In the genomic region with DNA sequence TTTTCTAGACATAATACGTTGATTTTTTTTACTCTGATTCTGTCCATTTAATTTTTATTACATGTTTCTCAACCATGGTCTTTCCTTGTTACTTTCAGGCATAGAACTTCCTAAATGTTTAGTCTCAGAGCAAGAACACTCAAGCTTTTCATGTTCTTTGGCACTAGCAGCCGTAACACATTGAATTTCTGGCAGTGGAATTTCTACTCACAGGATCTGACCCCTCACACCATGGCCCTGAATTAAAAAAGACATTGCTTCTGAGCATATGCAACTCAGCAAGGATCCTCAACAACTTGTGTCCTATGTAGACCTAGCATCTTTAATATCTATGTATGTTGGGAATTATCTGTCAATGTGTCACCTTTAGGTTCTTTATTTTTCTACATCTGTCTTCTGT, we compare ENCODE assay signal across 20 cellular contexts. TPM values are rescaled to one million over a fixed set of nuclear protein-coding genes. Genes with fewer than 3 reads are reported as not detected.
DNase-seq lines count a peak whose midpoint lies in the region; ATAC-seq, FAIRE-seq and TF ChIP-seq lines count a peak whose summit lies in the region.
"Had no signal": no experiment of that assay in that cellular context is flagged by ENCODE, and none has a peak within 500 bp of the region (broad histone marks: within the 10 kb centered on the region; RNA-seq: fewer than 3 reads in every experiment).

No MANE protein-coding gene starts in this region.

- TF ChIP-seq POLR2A in transverse colon (IDR thresholded peaks at IDR 0.05), result no peak

- peaks cover 34% of the 10 kb centered on the region for H3K4me1 Mint-ChIP-seq in astrocyte (ENCODE audit: low read depth, unreplicated experiment)

- H3K4me2 ChIP-seq in astrocyte (ENCODE audit: low read length), result no peak overlapping the region
- H3K4me2 ChIP-seq in parathyroid adenoma (ENCODE audit: low read length), result no peak overlapping the region

- no peaks in the 10 kb centered on the region for H3K36me3 ChIP-seq in astrocyte (ENCODE audit: insufficient read depth, low read length)
- H3K36me3 ChIP-seq in parathyroid adenoma (ENCODE audit: control insufficient read depth, insufficient read depth, low read length), result no peaks in the 10 kb centered on the region
- no peaks in the 10 kb centered on the region for H3K36me3 ChIP-seq in transverse colon
- H3K36me3 ChIP-seq: esophagus squamous epithelium had no signal

- H3K27ac Mint-ChIP-seq in astrocyte (ENCODE audit: unreplicated experiment), result peak overlapping the region; percentile 2
- H3K27ac Mint-ChIP-seq: naive thymus-derived CD4-positive, alpha-beta T cell had no signal

- in situ Hi-C loops in transverse colon (cut with MboI; ENCODE audit: low pct_ligation_motif_present in 1 of 4, low pct_unique_long_range_greater_than_20kb in 1 of 4, low sequenced_read_pairs in 3 of 4), result loop anchor here in 1 of 4 donors (10.0 kb wide), 1 partner anchor 519 kb away; no protein-coding TSS in a partner anchor

- no peak overlapping the region for H3K4me3 Mint-ChIP-seq in astrocyte (ENCODE audit: unreplicated experiment)
- H3K4me3 Mint-ChIP-seq: naive thymus-derived CD4-positive, alpha-beta T cell had no signal

- no peaks in the 10 kb centered on the region for H3K27me3 ChIP-seq in astrocyte (ENCODE audit: insufficient read depth, low read length)
- no peaks in the 10 kb centered on the region for H3K27me3 ChIP-seq in parathyroid adenoma (ENCODE audit: control insufficient read depth, insufficient read depth, low read length)
- H3K27me3 ChIP-seq in transverse colon, result no peaks in the 10 kb centered on the region
- H3K27me3 ChIP-seq: esophagus squamous epithelium had no signal

- H3K79me2 ChIP-seq in astrocyte (ENCODE audit: insufficient read depth, low read length) (no peaks in the 10 kb centered on the region), parathyroid adenoma (peaks cover 11% of the 10 kb centered on the region)

- H3K36me3 Mint-ChIP-seq in astrocyte (ENCODE audit: low read depth, unreplicated experiment), result no peaks in the 10 kb centered on the region

- H3K9ac ChIP-seq in astrocyte (ENCODE audit: low read length), result no peak overlapping the region
- no peak overlapping the region for H3K9ac ChIP-seq in parathyroid adenoma

- intact Hi-C loops in Right ventricle myocardium superior (cut with DNase I) (no loop called here), transverse colon (cut with DNase I; ENCODE audit: low total_unique reads) (no loop called here)

- ATAC-seq in Right ventricle myocardium superior (ENCODE audit: poor library complexity) (peak; percentile 56), GM21737 (IDR thresholded peaks at IDR 0.05; ENCODE audit: unreplicated experiment) (no peak)
- ATAC-seq: naive thymus-derived CD4-positive, alpha-beta T cell had no signal

- FAIRE-seq in astrocyte (lab: Jason Lieb, UNC), result no peak

- H3K4me3 ChIP-seq in astrocyte (ENCODE audit: insufficient read depth, low read depth, low read length), result no peak overlapping the region
- H3K4me3 ChIP-seq in parathyroid adenoma (ENCODE audit: low read depth, low read length), result no peak overlapping the region
- no peak overlapping the region for H3K4me3 ChIP-seq in transverse colon
- H3K4me3 ChIP-seq: esophagus squamous epithelium, lung had no signal

- DNase-seq in astrocyte (ENCODE audit: low read depth), result peak; percentile 12
- no peak for DNase-seq in Right ventricle myocardium superior
- no peak for DNase-seq in transverse colon
- no peak for DNase-seq in SK-N-DZ (ENCODE audit: low spot score)
- no peak for DNase-seq in stimulated activated CD4-positive, alpha-beta T cell treated with anti-CD3 and anti-CD28 coated beads, Interleukin-1b, Interleukin-23, amount 100 ng/mL, for 48 hours
- DNase-seq: activated effector memory CD4-positive, alpha-beta T cell treated with anti-CD3 and anti-CD28 coated beads, Interleukin-2, amount 50 U/mL, for 16 hours; AML-193; central memory CD4-positive, alpha-beta T cell; effector memory CD4-positive, alpha-beta T cell; esophagus squamous epithelium; naive thymus-derived CD4-positive, alpha-beta T cell; NCI-H1417 treated with DMSO at 0.1 percent for 48 hours; NCI-H69; SHP77; stimulated activated CD4-positive, alpha-beta T cell treated with anti-CD3 and anti-CD28 coated beads, Interleukin-12 subunit alpha, Interleukin-12 subunit beta, amount 100 ng/mL, for 4 hours; T-helper 1 cell; trophoblast cell had no signal

- H3K9me3 ChIP-seq in astrocyte (ENCODE audit: insufficient read depth, low read depth, low read length), result no peaks in the 10 kb centered on the region
- no peaks in the 10 kb centered on the region for H3K9me3 ChIP-seq in parathyroid adenoma (ENCODE audit: control insufficient read depth, low read length)
- H3K9me3 ChIP-seq in transverse colon, result no peaks in the 10 kb centered on the region
- H3K9me3 ChIP-seq: esophagus squamous epithelium had no signal

- no peak for TF ChIP-seq EP300 in transverse colon (IDR thresholded peaks at IDR 0.05; ENCODE audit: low read depth)

- TF ChIP-seq CTCF in astrocyte (IDR thresholded peaks at IDR 0.05; ENCODE audit: insufficient read depth, low read depth, low read length), result no peak
- TF ChIP-seq CTCF in parathyroid adenoma (IDR thresholded peaks at IDR 0.05), result no peak
- TF ChIP-seq CTCF in transverse colon (IDR thresholded peaks at IDR 0.05), result no peak

- no peaks in the 10 kb centered on the region for H3K27me3 Mint-ChIP-seq in astrocyte (ENCODE audit: low read depth, unreplicated experiment)
- H3K27me3 Mint-ChIP-seq: naive thymus-derived CD4-positive, alpha-beta T cell had no signal

- no peaks in the 10 kb centered on the region for H3K9me3 Mint-ChIP-seq in astrocyte (ENCODE audit: unreplicated experiment)

- 63 to 77% methylated on average over 2 of the region's 2 CpGs for WGBS in transverse colon (ENCODE audit: low coverage in 1 of 2), 2 donors

- H2AFZ ChIP-seq in astrocyte (ENCODE audit: low read depth, low read length) (no peak overlapping the region), parathyroid adenoma (no peak overlapping the region)

- H3K27ac ChIP-seq in astrocyte (ENCODE audit: low read depth, low read length) (no peak overlapping the region), parathyroid adenoma (peak overlapping the region; percentile 27), transverse colon (peak overlapping the region in 3 of 4 donors; percentile 4 to 39 (median 32))
- H3K27ac ChIP-seq: esophagus squamous epithelium had no signal

- H4K20me1 ChIP-seq in astrocyte (ENCODE audit: insufficient read depth, low read length), result no peaks in the 10 kb centered on the region

- H3K4me1 ChIP-seq in astrocyte (ENCODE audit: insufficient read depth, low read length) (peaks cover 22% of the 10 kb centered on the region), parathyroid adenoma (peaks cover 16% of the 10 kb centered on the region), transverse colon (peaks cover 0 to 36% (median 10%) of the 10 kb centered on the region in 4 donors)

RNA-seq across cellular contexts. Expression of gene RPA3, which starts 23.0 kb away (rescaled TPM):
- total RNA-seq in astrocyte, result 14.6 and 17.7 TPM in 2 replicates
- total RNA-seq in Right ventricle myocardium superior, result 22.9 TPM
- 10 to 100 TPM in 2 of 4 donors, 1 to 10 TPM in 2; 1.4 to 24.6 (median 7.6) TPM for total RNA-seq in transverse colon
- 119 and 137 TPM in 2 replicates for polyA plus RNA-seq in SK-N-DZ (2014; cell fraction: cytosol; rRNA removed)
- 111 and 157 TPM in 2 replicates for polyA plus RNA-seq in SK-N-DZ (2014; cell fraction: nucleus; rRNA removed)

RNA-seq across cellular contexts. Expression of gene UMAD1, which starts 54.9 kb away (rescaled TPM):
- total RNA-seq in astrocyte, result 9.3 TPM in 2 replicates
- total RNA-seq in Right ventricle myocardium superior, result 14.3 TPM
- total RNA-seq in transverse colon, result 10 to 100 TPM in 2 of 4 donors, 1 to 10 TPM in 1, under 1 TPM in 1; 0.40 to 21.3 (median 14.6) TPM
- polyA plus RNA-seq in SK-N-DZ (2014; cell fraction: cytosol; rRNA removed), result 30.3 and 35.6 TPM in 2 replicates
- polyA plus RNA-seq in SK-N-DZ (2014; cell fraction: nucleus; rRNA removed), result 7.3 and 14.8 TPM in 2 replicates
